ENCODE assay signal across 8 cellular contexts in the genomic region with DNA sequence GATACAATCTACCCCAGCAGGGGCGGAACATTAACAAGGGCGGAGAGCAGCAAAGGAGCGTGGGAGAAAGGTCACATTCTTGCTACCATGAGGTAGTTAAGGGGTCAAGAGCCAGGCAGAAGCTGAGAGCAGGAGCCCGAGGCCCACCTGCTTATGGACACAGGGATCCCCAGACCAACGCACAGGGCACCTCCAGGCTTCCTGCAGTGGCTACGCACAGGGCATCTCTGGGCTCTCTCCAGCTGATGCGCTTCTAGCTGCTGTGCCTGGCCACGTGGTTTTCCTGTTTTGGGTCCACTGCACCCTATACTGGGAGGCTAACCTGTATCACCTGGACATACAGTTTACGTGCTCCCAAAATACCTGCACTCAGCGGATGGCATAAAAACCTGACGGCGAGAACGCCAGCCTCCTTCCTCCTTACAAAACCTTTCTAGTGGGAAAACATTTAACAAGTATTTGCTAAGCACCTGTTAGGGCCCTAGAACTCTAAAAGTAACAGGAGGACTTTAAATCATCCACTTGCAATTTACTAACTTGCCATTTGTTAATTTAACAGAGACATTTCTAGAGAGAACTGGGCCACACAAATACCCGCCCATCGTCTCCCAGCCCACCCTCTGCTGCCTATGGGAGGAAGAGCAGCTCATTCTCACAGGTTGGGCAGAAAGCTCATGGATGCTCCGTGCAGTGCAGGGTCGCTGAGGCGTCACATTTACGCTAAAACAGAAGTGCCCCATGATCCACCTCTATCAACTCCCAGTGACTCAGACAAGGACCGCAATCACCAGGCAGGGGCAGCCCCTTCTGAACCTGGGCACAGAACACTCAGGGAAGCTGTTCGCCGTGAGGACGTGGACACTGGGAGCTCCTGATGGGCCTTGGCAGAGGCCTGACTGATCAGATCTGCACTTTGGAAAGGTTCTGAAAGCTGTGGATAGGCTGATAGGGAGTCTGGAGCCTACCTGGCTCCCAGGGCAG.
DNase-seq lines count a peak whose midpoint lies in the region; ATAC-seq and TF ChIP-seq lines count a peak whose summit lies in the region.
"Had no signal": no experiment of that assay in that cellular context is flagged by ENCODE, and none has a peak within 500 bp of the region (broad histone marks: within the 10 kb centered on the region; RNA-seq: fewer than 3 reads in every experiment).

No MANE protein-coding gene starts in this region.

- H2AFZ ChIP-seq in mesenchymal stem cell (ENCODE audit: low read depth, low read length) = no peak overlapping the region

- DNase-seq in endothelial cell (ENCODE audit: low spot score) (no peak), NCI-H2227 treated with DMSO at 0.1 percent for 48 hours (lab: John Stamatoyannopoulos, UW) (no peak), middle frontal gyrus (ENCODE audit: extremely low spot score, low spot score) (no peak), mesenchymal stem cell (no peak)
- peak; percentile 44 to 57 for DNase-seq in stimulated activated CD4-positive, alpha-beta T cell treated with anti-CD3 and anti-CD28 coated beads, Interleukin-4, amount 100 ng/mL, for 4 hours

- no peak overlapping the region for H2AK5ac ChIP-seq in mesenchymal stem cell (ENCODE audit: low read length, severe bottlenecking)

- H3K9me3 ChIP-seq in mesenchymal stem cell (ENCODE audit: control insufficient read depth, low read length) = no peaks in the 10 kb centered on the region
- H3K9me3 ChIP-seq: upper lobe of left lung had no signal

- no peak overlapping the region for H3K4ac ChIP-seq in mesenchymal stem cell (ENCODE audit: low read depth in 1 of 2, low read length in 2 of 2)

- peak overlapping the region in 1 of 2 experiments; percentile 63 for H3K14ac ChIP-seq in mesenchymal stem cell (ENCODE audit: low read length in 2 of 2)

- H3K4me3 ChIP-seq in mesenchymal stem cell (ENCODE audit: insufficient read depth in 1 of 2, low read depth in 1 of 2, low read length in 2 of 2) = no peak overlapping the region
- H3K4me3 ChIP-seq: upper lobe of left lung had no signal

- H3K27me3 ChIP-seq in mesenchymal stem cell (ENCODE audit: control insufficient read depth in 1 of 2, insufficient read depth in 1 of 2, low read length in 2 of 2) = no peaks in the 10 kb centered on the region
- H3K27me3 ChIP-seq: upper lobe of left lung had no signal

- H3K18ac ChIP-seq in mesenchymal stem cell (ENCODE audit: low read depth in 1 of 2, low read length in 2 of 2) = no peak overlapping the region

- H3K23ac ChIP-seq in mesenchymal stem cell (ENCODE audit: low read length in 2 of 2) = no peak overlapping the region

- TF ChIP-seq CTCF in VCaP (conservative IDR thresholded peaks at IDR 0.05) (no peak), endothelial cell (IDR thresholded peaks at IDR 0.05; ENCODE audit: unreplicated experiment) (no peak)

- H3K9me3 Mint-ChIP-seq in endothelial cell (ENCODE audit: unreplicated experiment) = no peaks in the 10 kb centered on the region

- peaks cover 50% of the 10 kb centered on the region for H3K79me1 ChIP-seq in mesenchymal stem cell (replicated peaks; ENCODE audit: low read length, poor library complexity, severe bottlenecking)

- H3K36me3 ChIP-seq in mesenchymal stem cell (ENCODE audit: control insufficient read depth in 1 of 2, insufficient read depth in 2 of 2, low read depth in 1 of 2, low read length in 2 of 2) = peaks cover 0 to 12% of the 10 kb centered on the region in 2 experiments
- H3K36me3 ChIP-seq: upper lobe of left lung had no signal

- no peak overlapping the region for H4K91ac ChIP-seq in mesenchymal stem cell (ENCODE audit: low read length)

- no peak overlapping the region for H3K9ac ChIP-seq in mesenchymal stem cell (ENCODE audit: low read length)

- H2BK15ac ChIP-seq in mesenchymal stem cell (ENCODE audit: low read depth, poor library complexity, severe bottlenecking) = no peak overlapping the region

- H4K8ac ChIP-seq in mesenchymal stem cell (ENCODE audit: low read length) = no peak overlapping the region

- H2BK5ac ChIP-seq in mesenchymal stem cell (ENCODE audit: low read depth, low read length, poor library complexity, severe bottlenecking) = no peak overlapping the region

- H3K27me3 Mint-ChIP-seq in endothelial cell (ENCODE audit: unreplicated experiment) = peaks cover 3% of the 10 kb centered on the region

- H3K4me3 Mint-ChIP-seq in endothelial cell (ENCODE audit: unreplicated experiment) = no peak overlapping the region

- peaks cover 16% of the 10 kb centered on the region for H3K4me1 Mint-ChIP-seq in endothelial cell (ENCODE audit: unreplicated experiment)

- H2BK12ac ChIP-seq in mesenchymal stem cell (ENCODE audit: low read length in 2 of 2) = peak overlapping the region in 1 of 2 experiments; percentile 49

- H2BK120ac ChIP-seq in mesenchymal stem cell (ENCODE audit: low read depth, low read length) = no peak overlapping the region

- H3K27ac ChIP-seq in VCaP = peak overlapping the region; percentile 94; the same call in 1 of the 2 replicates
- H3K27ac ChIP-seq in mesenchymal stem cell (ENCODE audit: low read length, poor library complexity, severe bottlenecking) = no peak overlapping the region
- H3K27ac ChIP-seq: upper lobe of left lung had no signal

- H3K27ac Mint-ChIP-seq in endothelial cell (ENCODE audit: unreplicated experiment) = peak overlapping the region; percentile 31

- H3K4me1 ChIP-seq in mesenchymal stem cell (ENCODE audit: control insufficient read depth, insufficient read depth, low read depth, low read length) = peaks cover 49% of the 10 kb centered on the region

- no peaks in the 10 kb centered on the region for H3K36me3 Mint-ChIP-seq in endothelial cell (ENCODE audit: low read depth, unreplicated experiment)

- 92% methylated on average over 23 of the region's 23 CpGs for WGBS in mesenchymal stem cell

- H3K4me2 ChIP-seq in mesenchymal stem cell (ENCODE audit: low read length, poor library complexity, severe bottlenecking) = no peak overlapping the region

- peak; percentile 63 for ATAC-seq in GM21576 (IDR thresholded peaks at IDR 0.05; ENCODE audit: unreplicated experiment)

Comparison
In these comparisons a context has a peak if more than half of its experiments do, and no peak if none do; other contexts are left out.
1. DNase-seq: peak in stimulated activated CD4-positive, alpha-beta T cell treated with anti-CD3 and anti-CD28 coated beads, Interleukin-4, amount 100 ng/mL, for 4 hours (2 of 2); none in endothelial cell (single experiment), NCI-H2227 treated with DMSO at 0.1 percent for 48 hours (single experiment), middle frontal gyrus (single experiment) and mesenchymal stem cell (single experiment).